Comparison of ENCODE assay signal across 17 cellular contexts in genomic region chr1:55989971-55990370, GRCh38.
"Had no signal": no experiment of that assay in that cellular context is flagged by ENCODE, and none has a peak within 500 bp of the region (broad histone marks: within the 10 kb centered on the region; RNA-seq: fewer than 3 reads in every experiment).

No MANE protein-coding gene starts in this region.

- ATAC-seq: natural killer cell had no signal

- H3K36me3 ChIP-seq: colonic mucosa, neural progenitor cell, ovary, right atrium auricular region, thyroid gland had no signal

- H3K4me1 Mint-ChIP-seq: endodermal cell, natural killer cell had no signal

- H3K9me3 ChIP-seq: colonic mucosa, ovary, right atrium auricular region, thyroid gland had no signal

- H3K9ac ChIP-seq: neural progenitor cell had no signal

- H3K4me1 ChIP-seq: colonic mucosa had no signal

- DNase-seq: colonic mucosa; effector CD4-positive, alpha-beta T cell; endodermal cell; foreskin melanocyte; head of caudate nucleus; hippocampal formation; kidney glomerular epithelial cell; natural killer cell; nucleus accumbens; ovary; small intestine; stimulated activated CD4-positive, alpha-beta T cell treated with anti-CD3 and anti-CD28 coated beads, Interleukin-2, amount 100 ng/mL, for 48 hours; stimulated activated naive CD4-positive, alpha-beta T cell treated with Interleukin-2 at 50 U/mL for 16 hours; thyroid gland had no signal

- H3K4me3 Mint-ChIP-seq: endodermal cell, natural killer cell, neural progenitor cell, type B pancreatic cell had no signal

- H3K27me3 Mint-ChIP-seq: type B pancreatic cell had no signal

- H3K27ac Mint-ChIP-seq: endodermal cell, natural killer cell, neural progenitor cell, type B pancreatic cell had no signal

- H3K27ac ChIP-seq: colonic mucosa, neural progenitor cell, ovary, right atrium auricular region, thyroid gland had no signal

- H3K36me3 Mint-ChIP-seq: natural killer cell, neural progenitor cell, type B pancreatic cell had no signal

- H3K4me3 ChIP-seq: colonic mucosa, neural progenitor cell, ovary, right atrium auricular region, thyroid gland had no signal

- H3K9me3 Mint-ChIP-seq: neural progenitor cell had no signal

- H3K27me3 ChIP-seq: colonic mucosa, neural progenitor cell, ovary, right atrium auricular region, thyroid gland had no signal
